ENCODE assay signal across 14 cellular contexts in genomic region chr22:49155039-49155808, GRCh38.
DNase-seq lines count a peak whose midpoint lies in the region; TF ChIP-seq lines count a peak whose summit lies in the region.
"Had no signal": no experiment of that assay in that cellular context is flagged by ENCODE, and none has a peak within 500 bp of the region (broad histone marks: within the 10 kb centered on the region; RNA-seq: fewer than 3 reads in every experiment).

No MANE protein-coding gene starts in this region.

- H3K4me3 Mint-ChIP-seq in CD14-positive monocyte = no peak overlapping the region
- H3K4me3 Mint-ChIP-seq: GM23338, H9 had no signal

- TF ChIP-seq CTCF in osteoblast (IDR thresholded peaks at IDR 0.05; ENCODE audit: extremely low read depth, low read depth, low read length) (no peak), CD14-positive monocyte (IDR thresholded peaks at IDR 0.05) (no peak), smooth muscle cell (IDR thresholded peaks at IDR 0.05; ENCODE audit: borderline replicate concordance, insufficient read depth, poor library complexity, severe bottlenecking) (no peak)

- peaks cover 2 to 6% (median 4%) of the 10 kb centered on the region in 7 donors for H3K9me3 Mint-ChIP-seq in CD14-positive monocyte
- H3K9me3 Mint-ChIP-seq: GM23338, H9 had no signal

- no peaks in the 10 kb centered on the region for H3K36me3 Mint-ChIP-seq in CD14-positive monocyte

- no peak overlapping the region for H3K27ac ChIP-seq in osteoblast (ENCODE audit: low read depth, low read length)
- no peak overlapping the region for H3K27ac ChIP-seq in smooth muscle cell (ENCODE audit: low read depth)
- H3K27ac ChIP-seq: C4-2B had no signal

- 89% methylated on average over 27 of the region's 27 CpGs for WGBS in smooth muscle cell (ENCODE audit: low lambda C conversion rate)

- H3K79me2 ChIP-seq in osteoblast (ENCODE audit: insufficient read depth, low read length) = no peaks in the 10 kb centered on the region
- H3K79me2 ChIP-seq in smooth muscle cell (ENCODE audit: low read depth) = no peaks in the 10 kb centered on the region

- no peaks in the 10 kb centered on the region for H3K4me1 ChIP-seq in osteoblast (ENCODE audit: insufficient read depth, low read length)
- no peaks in the 10 kb centered on the region for H3K4me1 ChIP-seq in smooth muscle cell (ENCODE audit: low read depth)
- H3K4me1 ChIP-seq: BE2C had no signal

- no peak overlapping the region for H3K9ac ChIP-seq in smooth muscle cell (ENCODE audit: low read depth)

- intact Hi-C loops in CD14-positive monocyte (cut with micrococcal nuclease) = no loop called here

- H2AFZ ChIP-seq in osteoblast (ENCODE audit: low read length) = no peak overlapping the region
- H2AFZ ChIP-seq in smooth muscle cell (ENCODE audit: low read depth) = no peak overlapping the region
- H2AFZ ChIP-seq: GM23338 had no signal

- H3K9me3 ChIP-seq in osteoblast (ENCODE audit: low read depth, low read length) (no peaks in the 10 kb centered on the region), smooth muscle cell (replicated peaks; ENCODE audit: low read depth) (no peaks in the 10 kb centered on the region)
- H3K9me3 ChIP-seq: BE2C had no signal

- H3K27me3 Mint-ChIP-seq in CD14-positive monocyte (ENCODE audit: low read depth in 3 of 3) = peaks cover 0 to 6% (median 2%) of the 10 kb centered on the region in 3 donors

- H3K4me1 Mint-ChIP-seq in CD14-positive monocyte = no peaks in the 10 kb centered on the region

- H4K20me1 ChIP-seq in osteoblast (ENCODE audit: insufficient read depth, low read length) = no peaks in the 10 kb centered on the region
- no peaks in the 10 kb centered on the region for H4K20me1 ChIP-seq in smooth muscle cell (ENCODE audit: low read depth)

- no peaks in the 10 kb centered on the region for H3F3A ChIP-seq in smooth muscle cell (ENCODE audit: low read depth)

- DNase-seq in NCI-H2171 (lab: John Stamatoyannopoulos, UW) (peak; percentile 47), NCI-H524 (lab: John Stamatoyannopoulos, UW) (peak; percentile 71 to 89), islet precursor cell (peak; percentile 42), osteoblast (ENCODE audit: insufficient read length, low spot score, missing footprints) (peak; percentile 58), CD14-positive monocyte (ENCODE audit: low spot score) (no peak), smooth muscle cell (lab: John Stamatoyannopoulos, UW; ENCODE audit: unreplicated experiment) (no peak), CD1c-positive myeloid dendritic cell (ENCODE audit: extremely low spot score) (no peak), EL (no peak)
- DNase-seq: BE2C, DMS53, H9, IMR-90 had no signal

- H3K4me2 ChIP-seq in osteoblast (ENCODE audit: insufficient read depth, low read length) (no peak overlapping the region), smooth muscle cell (no peak overlapping the region)
- H3K4me2 ChIP-seq: GM23338 had no signal

- no peak overlapping the region for H3K27ac Mint-ChIP-seq in CD14-positive monocyte
- H3K27ac Mint-ChIP-seq: GM23338 had no signal

- H3K4me3 ChIP-seq in osteoblast (ENCODE audit: insufficient read depth, low read length) (no peak overlapping the region), smooth muscle cell (no peak overlapping the region)
- H3K4me3 ChIP-seq: GM23338 had no signal

- H3K27me3 ChIP-seq in osteoblast (ENCODE audit: insufficient read depth, low read length) (no peaks in the 10 kb centered on the region), smooth muscle cell (ENCODE audit: low read depth) (no peaks in the 10 kb centered on the region)
- H3K27me3 ChIP-seq: BE2C had no signal

- H3K36me3 ChIP-seq in osteoblast (ENCODE audit: insufficient read depth, low read length) (no peaks in the 10 kb centered on the region), smooth muscle cell (ENCODE audit: low read depth) (no peaks in the 10 kb centered on the region)
- H3K36me3 ChIP-seq: BE2C had no signal

Comparison
In these comparisons a context has a peak if more than half of its experiments do, and no peak if none do; other contexts are left out.
1. DNase-seq: peak in NCI-H2171 (single experiment), NCI-H524 (2 of 2), islet precursor cell (single experiment) and osteoblast (single experiment); none in CD14-positive monocyte (single experiment), smooth muscle cell (single experiment), CD1c-positive myeloid dendritic cell (single experiment) and EL (single experiment).